33 cellular contexts compared by ENCODE assay signal in the genomic region with DNA sequence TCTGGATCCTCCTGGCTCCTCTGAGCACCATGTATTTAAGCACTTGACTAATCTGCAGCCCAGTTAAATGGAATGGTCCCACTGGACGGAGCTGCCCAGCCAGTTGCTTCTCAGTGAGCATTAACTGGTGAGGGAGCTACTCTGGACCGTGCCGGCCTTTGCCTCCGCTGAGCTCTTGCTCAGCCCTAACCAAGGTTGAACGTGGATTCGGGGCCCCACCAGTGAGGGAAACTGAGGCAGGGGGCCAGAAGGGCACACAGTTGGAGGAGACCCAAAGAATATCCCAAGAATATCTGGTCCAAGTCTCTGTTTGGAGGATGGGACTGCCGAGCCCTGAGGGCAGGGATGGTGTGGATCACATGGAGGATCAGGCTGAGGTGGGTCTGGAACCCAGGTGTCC. TPM values are rescaled to one million over a fixed set of nuclear protein-coding genes. Genes with fewer than 3 reads are reported as not detected.
"Had no signal": no experiment of that assay in that cellular context is flagged by ENCODE, and none has a peak within 500 bp of the region (broad histone marks: within the 10 kb centered on the region; RNA-seq: fewer than 3 reads in every experiment).

No MANE protein-coding gene starts in this region.

- H3K36me3 ChIP-seq: adrenal gland, esophagus muscularis mucosa, gastrocnemius medialis, WERI-Rb-1 had no signal

- H3K4me1 ChIP-seq: adrenal gland, body of pancreas, esophagus muscularis mucosa, foreskin keratinocyte, gastrocnemius medialis had no signal

- DNase-seq: activated B cell treated with CpG ODN at 0.5 μM for 24 hours; activated CD4-positive, alpha-beta memory T cell treated with anti-CD3 and anti-CD28 coated beads for 36 hours; activated CD4-positive, alpha-beta T cell treated with anti-CD3 and anti-CD28 coated beads for 36 hours; activated CD4-positive, alpha-beta T cell treated with anti-CD3 and anti-CD28 coated beads, Interleukin-2, amount 10 ng/mL, durations not matched to agents 24 days and 14 days; activated CD8-positive, alpha-beta memory T cell treated with anti-CD3 and anti-CD28 coated beads, Interleukin-2, amount 10 ng/mL, durations not matched to agents 7 days and 5 days; activated CD8-positive, alpha-beta memory T cell treated with anti-CD3 and anti-CD28 coated beads, Interleukin-2, amount 50 U/mL, for 4 hours; activated CD8-positive, alpha-beta T cell treated with anti-CD3 and anti-CD28 coated beads, Interleukin-2, amount 10 ng/mL, durations not matched to agents 7 days and 5 days; activated effector memory CD4-positive, alpha-beta T cell treated with anti-CD3 and anti-CD28 coated beads, Interleukin-2, amount 50 U/mL, for 16 hours; activated naive CD4-positive, alpha-beta T cell treated with anti-CD3 and anti-CD28 coated beads for 36 hours; activated naive CD8-positive, alpha-beta T cell treated with anti-CD3 and anti-CD28 coated beads for 36 hours; activated naive CD8-positive, alpha-beta T cell treated with anti-CD3 and anti-CD28 coated beads, Interleukin-2, amount 50 U/mL, for 24 hours; activated T-cell treated with anti-CD3 and anti-CD28 coated beads, Interleukin-2, amount 50 U/mL, for 1 hour; activated T-cell treated with anti-CD3 and anti-CD28 coated beads, Interleukin-2, amount 50 U/mL, for 48 hours; adrenal gland; amygdala; body of pancreas; central memory CD4-positive, alpha-beta T cell; cerebellar nuclear complex; effector memory CD4-positive, alpha-beta T cell; foreskin keratinocyte; gastrocnemius medialis; glutamatergic neuron; T-helper 1 cell; T-helper 17 cell; T1000; WERI-Rb-1 had no signal

- H3K9me3 ChIP-seq: adrenal gland, body of pancreas, esophagus muscularis mucosa, gastrocnemius medialis had no signal

- H3K4me3 ChIP-seq: adrenal gland, body of pancreas, coronary artery, dorsolateral prefrontal cortex, esophagus muscularis mucosa, gastrocnemius medialis had no signal

- H3K27me3 ChIP-seq: adrenal gland, body of pancreas, dorsolateral prefrontal cortex, esophagus muscularis mucosa, foreskin keratinocyte, gastrocnemius medialis had no signal

- H3K27ac ChIP-seq: adrenal gland, body of pancreas, coronary artery, esophagus muscularis mucosa, foreskin keratinocyte, gastrocnemius medialis, WERI-Rb-1 had no signal

RNA-seq across cellular contexts. Expression of gene ADCYAP1R1, which starts 13.7 kb away (rescaled TPM):
- total RNA-seq: activated B cell treated with CpG ODN at 0.5 μM for 24 hours; activated CD4-positive, alpha-beta memory T cell treated with anti-CD3 and anti-CD28 coated beads for 36 hours; activated CD4-positive, alpha-beta T cell treated with anti-CD3 and anti-CD28 coated beads for 36 hours; activated CD4-positive, alpha-beta T cell treated with anti-CD3 and anti-CD28 coated beads, Interleukin-2, amount 10 ng/mL, durations not matched to agents 24 days and 14 days; activated CD8-positive, alpha-beta memory T cell treated with anti-CD3 and anti-CD28 coated beads for 36 hours; activated CD8-positive, alpha-beta memory T cell treated with anti-CD3 and anti-CD28 coated beads, Interleukin-2, amount 10 ng/mL, durations not matched to agents 7 days and 5 days; activated CD8-positive, alpha-beta T cell treated with anti-CD3 and anti-CD28 coated beads, Interleukin-2, amount 10 ng/mL, durations not matched to agents 7 days and 5 days; activated naive CD4-positive, alpha-beta T cell treated with anti-CD3 and anti-CD28 coated beads for 36 hours; activated naive CD8-positive, alpha-beta T cell treated with anti-CD3 and anti-CD28 coated beads for 36 hours; activated T-helper 1 cell treated with anti-CD3 and anti-CD28 coated beads, Interleukin-12 subunit alpha, Interleukin-12 subunit beta, Interleukin-2, Interleukin-4 antibody, amounts not matched to agents 30 ng/mL and 10 ng/mL and 1 ng/mL, durations not matched to agents 14 hours and 24 hours and 36 hours; activated T-helper 2 cell treated with anti-CD3 and anti-CD28 coated beads, Interferon-gamma antibody, Interleukin-2, Interleukin-4, amounts not matched to agents 10 μg/mL and 5 μg/mL and 100 μg/mL, durations not matched to agents 14 hours and 24 hours and 36 hours; epithelial cell of proximal tubule; foreskin keratinocyte; T-helper 17 cell had no signal
